ENCODE assay signal across 9 cellular contexts in the genomic region with DNA sequence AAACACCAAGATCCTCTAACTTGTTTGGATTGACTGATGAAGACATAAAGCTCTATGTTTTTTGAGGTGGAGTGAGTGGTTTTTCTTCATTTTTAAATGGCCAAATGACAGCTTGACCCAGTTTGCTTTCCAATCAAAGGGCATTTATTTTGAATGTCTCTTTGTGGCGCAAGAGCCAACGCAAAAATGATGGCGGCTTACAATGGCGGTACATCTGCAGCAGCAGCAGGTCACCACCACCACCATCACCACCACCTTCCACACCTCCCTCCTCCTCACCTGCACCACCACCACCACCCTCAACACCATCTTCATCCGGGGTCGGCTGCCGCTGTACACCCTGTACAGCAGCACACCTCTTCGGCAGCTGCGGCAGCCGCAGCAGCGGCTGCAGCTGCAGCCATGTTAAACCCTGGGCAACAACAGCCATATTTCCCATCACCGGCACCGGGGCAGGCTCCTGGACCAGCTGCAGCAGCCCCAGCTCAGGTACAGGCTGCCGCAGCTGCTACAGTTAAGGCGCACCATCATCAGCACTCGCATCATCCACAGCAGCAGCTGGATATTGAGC. TPM values are rescaled to one million over a fixed set of nuclear protein-coding genes. Genes with fewer than 3 reads are reported as not detected.
DNase-seq lines count a peak whose midpoint lies in the region; ATAC-seq and TF ChIP-seq lines count a peak whose summit lies in the region.
"Had no signal": no experiment of that assay in that cellular context is flagged by ENCODE, and none has a peak within 500 bp of the region (broad histone marks: within the 10 kb centered on the region; RNA-seq: fewer than 3 reads in every experiment).

No MANE protein-coding gene starts in this region.

- peaks cover 59% of the 10 kb centered on the region for H3K4me1 ChIP-seq in Karpas-422 (ENCODE audit: low read length)

- no peaks in the 10 kb centered on the region for H3K27me3 ChIP-seq in Karpas-422 (ENCODE audit: low read length)

- H3K79me2 ChIP-seq in Karpas-422 (ENCODE audit: low read length), result peaks cover 58% of the 10 kb centered on the region

- peaks cover 24% of the 10 kb centered on the region for H3K36me3 ChIP-seq in Karpas-422 (ENCODE audit: insufficient read depth, low read length)

- ATAC-seq in central memory CD8-positive, alpha-beta T cell (replicated peaks; ENCODE audit: extremely low read depth, poor library complexity, severe bottlenecking), result no peak
- ATAC-seq in natural killer cell treated with Interleukin-12 subunit alpha and Interleukin-12 subunit beta and Interleukin-15 and Interleukin-18, amount 100 ng/mL, for 72 hours, result no peak
- ATAC-seq in GM21447 (IDR thresholded peaks at IDR 0.05; ENCODE audit: unreplicated experiment), result no peak
- no peak for ATAC-seq in HG02973 (IDR thresholded peaks at IDR 0.05; ENCODE audit: unreplicated experiment)

- H2AFZ ChIP-seq in Karpas-422 (ENCODE audit: low read length), result no peak overlapping the region

- no peak for TF ChIP-seq CTCF in CD14-positive monocyte (IDR thresholded peaks at IDR 0.05)

- peak overlapping the region; percentile 88 for H3K9ac ChIP-seq in Karpas-422 (ENCODE audit: low read length)

- peaks cover 63% of the 10 kb centered on the region for H3K4me1 Mint-ChIP-seq in CD14-positive monocyte
- H3K4me1 Mint-ChIP-seq in central memory CD8-positive, alpha-beta T cell, result peaks cover 64% of the 10 kb centered on the region
- H3K4me1 Mint-ChIP-seq in natural killer cell treated with Interleukin-12 subunit alpha and Interleukin-12 subunit beta and Interleukin-15 and Interleukin-18, amount 100 ng/mL, for 72 hours (ENCODE audit: low read depth in 2 of 2), result peaks cover 54 to 57% of the 10 kb centered on the region in 2 donors

- H3K4me3 Mint-ChIP-seq in CD14-positive monocyte, result peak overlapping the region; percentile 84 to 98
- H3K4me3 Mint-ChIP-seq in central memory CD8-positive, alpha-beta T cell, result peak overlapping the region; percentile 89
- peak overlapping the region; percentile 84 for H3K4me3 Mint-ChIP-seq in natural killer cell treated with Interleukin-12 subunit alpha and Interleukin-12 subunit beta and Interleukin-15 and Interleukin-18, amount 100 ng/mL, for 72 hours

- intact Hi-C loops in CD14-positive monocyte (cut with micrococcal nuclease), result loop anchor here (5.0 to 10.0 kb wide), 3 partner anchors 79 to 698 kb away; a partner anchor contains a TSS

- H3K9me3 Mint-ChIP-seq in CD14-positive monocyte, result peaks cover 0 to 16% (median 3%) of the 10 kb centered on the region in 7 donors
- H3K9me3 Mint-ChIP-seq in central memory CD8-positive, alpha-beta T cell, result no peaks in the 10 kb centered on the region
- H3K9me3 Mint-ChIP-seq in natural killer cell treated with Interleukin-12 subunit alpha and Interleukin-12 subunit beta and Interleukin-15 and Interleukin-18, amount 100 ng/mL, for 72 hours, result no peaks in the 10 kb centered on the region

- H4K20me1 ChIP-seq in Karpas-422 (ENCODE audit: insufficient read depth, low read depth, low read length), result peaks cover 18% of the 10 kb centered on the region; the same call in 1 of the 2 replicates

- peak overlapping the region; percentile 71 for H3K4me2 ChIP-seq in Karpas-422 (ENCODE audit: low read depth, low read length, poor library complexity, severe bottlenecking)

- H3K9me3 ChIP-seq in Karpas-422 (ENCODE audit: low read length), result no peaks in the 10 kb centered on the region

- H3K9me2 ChIP-seq in Karpas-422 (replicated peaks; ENCODE audit: insufficient read depth, low read length), result no peaks in the 10 kb centered on the region

- peaks cover 14 to 17% of the 10 kb centered on the region in 2 donors for H3K36me3 Mint-ChIP-seq in CD14-positive monocyte
- peaks cover 9% of the 10 kb centered on the region for H3K36me3 Mint-ChIP-seq in central memory CD8-positive, alpha-beta T cell (ENCODE audit: insufficient read depth)
- H3K36me3 Mint-ChIP-seq in natural killer cell treated with Interleukin-12 subunit alpha and Interleukin-12 subunit beta and Interleukin-15 and Interleukin-18, amount 100 ng/mL, for 72 hours, result no peaks in the 10 kb centered on the region

- peak overlapping the region in 4 of 7 donors; percentile 83 to 95 (median 94) for H3K27ac Mint-ChIP-seq in CD14-positive monocyte
- peak overlapping the region; percentile 88 for H3K27ac Mint-ChIP-seq in central memory CD8-positive, alpha-beta T cell (ENCODE audit: low read depth)
- H3K27ac Mint-ChIP-seq in natural killer cell treated with Interleukin-12 subunit alpha and Interleukin-12 subunit beta and Interleukin-15 and Interleukin-18, amount 100 ng/mL, for 72 hours, result peak overlapping the region; percentile 81 to 82

- DNase-seq in CD14-positive monocyte (ENCODE audit: low spot score) (no peak), Karpas-422 (no peak), NCI-H1048 (lab: John Stamatoyannopoulos, UW) (no peak), DMS 273 treated with DMSO at 0.1 percent for 48 hours (lab: John Stamatoyannopoulos, UW) (no peak)
- no peak for DNase-seq in central memory CD8-positive, alpha-beta T cell (ENCODE audit: low spot score in 2 of 2)
- DNase-seq in natural killer cell treated with Interleukin-12 subunit alpha and Interleukin-12 subunit beta and Interleukin-15 and Interleukin-18, amount 100 ng/mL, for 72 hours (ENCODE audit: low spot score), result no peak
- DNase-seq: T1000 had no signal

- peak overlapping the region; percentile 75 for H3K4me3 ChIP-seq in Karpas-422 (ENCODE audit: low read length)

- H3K27me3 Mint-ChIP-seq in CD14-positive monocyte (ENCODE audit: low read depth in 3 of 3), result peaks cover 2 to 12% (median 6%) of the 10 kb centered on the region in 3 donors
- no peaks in the 10 kb centered on the region for H3K27me3 Mint-ChIP-seq in central memory CD8-positive, alpha-beta T cell
- peaks cover 0 to 5% of the 10 kb centered on the region in 2 donors for H3K27me3 Mint-ChIP-seq in natural killer cell treated with Interleukin-12 subunit alpha and Interleukin-12 subunit beta and Interleukin-15 and Interleukin-18, amount 100 ng/mL, for 72 hours

- peak overlapping the region; percentile 85 for H3K27ac ChIP-seq in Karpas-422 (ENCODE audit: low read length)

RNA-seq across cellular contexts. Expression of a gene that starts 0.3 kb away (rescaled TPM):
- 1 to 10 TPM; 1.7 to 2.0 TPM for polyA plus RNA-seq in CD14-positive monocyte
- total RNA-seq in Karpas-422 (2014; rRNA removed; shearing (Covaris generic); ENCODE audit: low replicate concordance), result 36.0 and 60.0 TPM in 2 replicates
- total RNA-seq in natural killer cell treated with Interleukin-12 subunit alpha and Interleukin-12 subunit beta and Interleukin-15 and Interleukin-18, amount 100 ng/mL, for 72 hours, result 10 to 100 TPM; 15.5 to 19.6 TPM
